12 cellular contexts compared by ENCODE assay signal in the genomic region with DNA sequence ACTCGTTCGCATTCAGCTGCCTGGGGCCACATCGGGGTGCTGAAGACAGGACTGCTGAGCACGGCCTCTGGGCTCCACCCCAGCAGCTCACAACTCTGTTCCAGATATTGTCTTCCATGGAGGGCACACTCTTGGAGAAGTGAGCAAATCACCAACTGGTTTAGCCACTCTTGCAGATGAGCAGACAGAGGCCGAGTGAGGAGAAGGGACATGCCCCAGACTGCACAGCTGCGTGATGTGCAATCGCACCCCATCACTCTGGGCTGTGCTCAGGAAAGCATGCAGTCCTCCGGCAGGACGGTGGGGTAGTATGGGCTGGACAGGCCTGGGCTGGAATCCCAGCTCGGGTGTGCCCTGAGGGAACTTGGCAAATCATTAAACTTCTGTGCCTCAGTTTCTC.
A peak's percentile ranks its signal among the peaks of the same experiment; 100 is the strongest.
DNase-seq lines count a peak whose midpoint lies in the region; ATAC-seq, FAIRE-seq and TF ChIP-seq lines count a peak whose summit lies in the region.
"Had no signal": no experiment of that assay in that cellular context is flagged by ENCODE, and none has a peak within 500 bp of the region (broad histone marks: within the 10 kb centered on the region; RNA-seq: fewer than 3 reads in every experiment).

No MANE protein-coding gene starts in this region.

- ATAC-seq in DND-41 (ENCODE audit: insufficient read depth, low read depth) (no peak), GM18498 (IDR thresholded peaks at IDR 0.05; ENCODE audit: unreplicated experiment) (no peak)

- peaks cover 36% of the 10 kb centered on the region for H3K36me3 Mint-ChIP-seq in brain

- H3K4me3 ChIP-seq in DND-41 (ENCODE audit: low read depth in 1 of 2, low read length in 2 of 2) = no peak overlapping the region
- H3K4me3 ChIP-seq in keratinocyte (ENCODE audit: control insufficient read depth in 2 of 3, extremely low read depth in 1 of 3, insufficient read depth in 2 of 3, low read depth in 1 of 3, low read length in 3 of 3) = peak overlapping the region in 2 of 3 experiments; percentile 25 to 50
- H3K4me3 ChIP-seq in subcutaneous abdominal adipose tissue (ENCODE audit: low read depth in 1 of 5, low read length in 5 of 5) = no peak overlapping the region
- H3K4me3 ChIP-seq: smooth muscle cell had no signal

- dilution Hi-C loops in keratinocyte (cut with MboI; ENCODE audit: extremely low pct_ligation_motif_present, low sequenced_read_pairs) = no loop called here

- peak overlapping the region; percentile 95 for H3K27ac ChIP-seq in DND-41 (ENCODE audit: low read length)
- H3K27ac ChIP-seq in keratinocyte (ENCODE audit: control insufficient read depth, insufficient read depth, low read length) = peak overlapping the region; percentile 85
- peak overlapping the region; percentile 16 for H3K27ac ChIP-seq in subcutaneous abdominal adipose tissue (ENCODE audit: low read depth, low read length)
- H3K27ac ChIP-seq: brain microvascular endothelial cell had no signal

- H3K9ac ChIP-seq in DND-41 (ENCODE audit: low read depth, low read length) = peak overlapping the region; percentile 16; the same call in 1 of the 2 replicates
- H3K9ac ChIP-seq in keratinocyte (ENCODE audit: control insufficient read depth, extremely low read depth, insufficient read depth, low read length) = peak overlapping the region; percentile 66
- no peak overlapping the region for H3K9ac ChIP-seq in subcutaneous abdominal adipose tissue (ENCODE audit: low read length in 5 of 5)

- H3K9me3 ChIP-seq in DND-41 (ENCODE audit: insufficient read depth, low read length, severe bottlenecking) (peaks cover 2% of the 10 kb centered on the region), keratinocyte (ENCODE audit: control insufficient read depth, low read depth, low read length) (no peaks in the 10 kb centered on the region), subcutaneous abdominal adipose tissue (ENCODE audit: control insufficient read depth in 5 of 5, low read length in 5 of 5) (no peaks in the 10 kb centered on the region)

- peaks cover 0 to 14% (median 4%) of the 10 kb centered on the region in 5 experiments for H3K9me3 Mint-ChIP-seq in brain

- H3K27me3 ChIP-seq in DND-41 (ENCODE audit: insufficient read depth, low read length, poor library complexity) = no peaks in the 10 kb centered on the region
- H3K27me3 ChIP-seq in keratinocyte (ENCODE audit: control insufficient read depth, extremely low read depth, insufficient read depth, low read length) = no peaks in the 10 kb centered on the region
- H3K27me3 ChIP-seq in subcutaneous abdominal adipose tissue (ENCODE audit: control insufficient read depth in 5 of 5, insufficient read depth in 4 of 5, low read length in 5 of 5) = no peaks in the 10 kb centered on the region
- H3K27me3 ChIP-seq: brain microvascular endothelial cell had no signal

- H3K27ac Mint-ChIP-seq in brain = peak overlapping the region in 3 of 5 experiments; percentile 40 to 69 (median 58)
- H3K27ac Mint-ChIP-seq: activated CD4-positive, alpha-beta memory T cell treated with anti-CD3 and anti-CD28 coated beads, Interleukin-2, amount 10 ng/mL, durations not matched to agents 7 days and 5 days had no signal

- no peaks in the 10 kb centered on the region for H3K27me3 Mint-ChIP-seq in brain
- H3K27me3 Mint-ChIP-seq: activated CD4-positive, alpha-beta memory T cell treated with anti-CD3 and anti-CD28 coated beads, Interleukin-2, amount 10 ng/mL, durations not matched to agents 7 days and 5 days had no signal

- peaks cover 100% of the 10 kb centered on the region for H3K79me2 ChIP-seq in DND-41 (ENCODE audit: insufficient read depth, low read length)
- H3K79me2 ChIP-seq in keratinocyte (ENCODE audit: control insufficient read depth, insufficient read depth, low read length) = peaks cover 7% of the 10 kb centered on the region

- no peak for DNase-seq in DND-41
- no peak for DNase-seq in keratinocyte (ENCODE audit: low read depth, low spot score)
- no peak for DNase-seq in stimulated activated CD8-positive, alpha-beta memory T cell treated with anti-CD3 and anti-CD28 coated beads, Interleukin-4, amount 100 ng/mL, for 48 hours
- DNase-seq in H4 (ENCODE audit: low spot score) = no peak
- DNase-seq in RCC 7860 (ENCODE audit: low spot score) = no peak
- DNase-seq: brain microvascular endothelial cell had no signal

- no peak for TF ChIP-seq CTCF in DND-41 (IDR thresholded peaks at IDR 0.05; ENCODE audit: borderline replicate concordance, extremely low read depth, low read length, poor library complexity, severe bottlenecking)
- no peak for TF ChIP-seq CTCF in brain (conservative IDR thresholded peaks at IDR 0.05)
- no peak for TF ChIP-seq CTCF in keratinocyte (optimal IDR thresholded peaks at IDR 0.05 in 1 of 3, IDR thresholded peaks at IDR 0.05 in 1 of 3, conservative IDR thresholded peaks at IDR 0.05 in 1 of 3; ENCODE audit: extremely low read depth in 1 of 3, insufficient read depth in 2 of 3, low read length in 3 of 3)

- peak; percentile 96 for FAIRE-seq in keratinocyte (lab: Jason Lieb, UNC)
- no peak for FAIRE-seq in RCC 7860 (lab: Jason Lieb, UNC)
- FAIRE-seq: GM12892 had no signal

- peaks cover 38% of the 10 kb centered on the region for H3K4me1 Mint-ChIP-seq in brain

- H4K20me1 ChIP-seq in DND-41 (ENCODE audit: insufficient read depth, low read length) (no peaks in the 10 kb centered on the region), keratinocyte (ENCODE audit: control insufficient read depth, extremely low read depth, insufficient read depth, low read length) (peaks cover under 1% of the 10 kb centered on the region)

- H2AFZ ChIP-seq in DND-41 (ENCODE audit: low read depth, low read length) = no peak overlapping the region
- H2AFZ ChIP-seq in keratinocyte (ENCODE audit: control insufficient read depth, low read length) = peak overlapping the region; percentile 50

- H3K4me1 ChIP-seq in DND-41 (ENCODE audit: insufficient read depth, low read length) = peaks cover 82% of the 10 kb centered on the region
- peaks cover 20% of the 10 kb centered on the region for H3K4me1 ChIP-seq in keratinocyte (ENCODE audit: control insufficient read depth, extremely low read depth, insufficient read depth, low read length)
- peaks cover 15 to 52% (median 48%) of the 10 kb centered on the region in 5 donors for H3K4me1 ChIP-seq in subcutaneous abdominal adipose tissue (ENCODE audit: control insufficient read depth in 5 of 5, insufficient read depth in 5 of 5, low read length in 5 of 5)

- no peak overlapping the region for H3K4me3 Mint-ChIP-seq in brain
- H3K4me3 Mint-ChIP-seq: activated CD4-positive, alpha-beta memory T cell treated with anti-CD3 and anti-CD28 coated beads, Interleukin-2, amount 10 ng/mL, durations not matched to agents 7 days and 5 days had no signal

- H3K9me1 ChIP-seq in keratinocyte (ENCODE audit: control insufficient read depth, extremely low read depth, insufficient read depth, low read length) = no peaks in the 10 kb centered on the region

- H3K4me2 ChIP-seq in DND-41 (ENCODE audit: insufficient read depth, low read length) (no peak overlapping the region), keratinocyte (ENCODE audit: control insufficient read depth, extremely low read depth, insufficient read depth, low read depth, low read length) (peak overlapping the region; percentile 83)
- H3K4me2 ChIP-seq: smooth muscle cell had no signal

- H3K36me3 ChIP-seq in DND-41 (ENCODE audit: insufficient read depth, low read length) (peaks cover 59% of the 10 kb centered on the region), keratinocyte (ENCODE audit: control insufficient read depth in 2 of 2, extremely low read depth in 1 of 2, insufficient read depth in 2 of 2, low read length in 2 of 2) (no peaks in the 10 kb centered on the region), subcutaneous abdominal adipose tissue (ENCODE audit: control insufficient read depth in 5 of 5, insufficient read depth in 5 of 5, low read length in 5 of 5) (peaks cover 0 to 7% (median 0%) of the 10 kb centered on the region in 5 donors)
- H3K36me3 ChIP-seq: brain microvascular endothelial cell had no signal

Comparison
In these comparisons a context has a peak if more than half of its experiments do, and no peak if none do; other contexts are left out.
1. H3K27ac ChIP-seq: peak in every context shown above with its lines; median percentile 95 in DND-41; 85 in keratinocyte; 16 in subcutaneous abdominal adipose tissue.
2. H3K4me3 ChIP-seq: peak in keratinocyte (2 of 3); none in DND-41 (0 of 2) and subcutaneous abdominal adipose tissue (0 of 5).
3. H3K9ac ChIP-seq: peak in DND-41 (single experiment) and keratinocyte (single experiment); none in subcutaneous abdominal adipose tissue (0 of 5).